In genomic region chr3:107861904-107862303, GRCh38 we compare ENCODE assay signal across 11 cellular contexts.
DNase-seq lines count a peak whose midpoint lies in the region; ATAC-seq and TF ChIP-seq lines count a peak whose summit lies in the region.
"Had no signal": no experiment of that assay in that cellular context is flagged by ENCODE, and none has a peak within 500 bp of the region (broad histone marks: within the 10 kb centered on the region; RNA-seq: fewer than 3 reads in every experiment).

No MANE protein-coding gene starts in this region.

- no peak overlapping the region for H3K4ac ChIP-seq in mesendoderm (ENCODE audit: low read depth, low read length)

- H3K36me3 Mint-ChIP-seq in activated B cell treated with CpG ODN at 0.5 μM for 24 hours (ENCODE audit: low read depth): no peaks in the 10 kb centered on the region

- H3K27me3 Mint-ChIP-seq in activated B cell treated with CpG ODN at 0.5 μM for 24 hours: no peaks in the 10 kb centered on the region

- no peak for TF ChIP-seq EP300 in stomach (IDR thresholded peaks at IDR 0.05)

- CTCF ChIA-PET in activated B cell treated with CpG ODN at 0.5 μM for 24 hours (lab: Charles Lee) (no interaction called here), GM10248 (lab: Yijun Ruan, JAX) (interaction anchor here (1.1 kb wide), 1 partner anchor 66 kb away, joined by 3 read pairs; no protein-coding TSS in a partner anchor)

- no peaks in the 10 kb centered on the region for H3K9me3 ChIP-seq in stomach

- DNase-seq in activated B cell treated with CpG ODN at 0.5 μM for 24 hours (peak; percentile 18), COLO829 (ENCODE audit: low spot score) (no peak), mesendoderm (no peak), stomach (no peak), GM10248 (ENCODE audit: extremely low spot score) (no peak)
- DNase-seq: foreskin melanocyte, NCI-H1694, SW 1271 had no signal

- no peak overlapping the region for H2BK120ac ChIP-seq in mesendoderm (ENCODE audit: low read depth, low read length)

- H3K27ac ChIP-seq in mesendoderm (ENCODE audit: low read depth, low read length) (no peak overlapping the region), stomach (no peak overlapping the region)

- H3K4me3 ChIP-seq in mesendoderm (ENCODE audit: low read length) (no peak overlapping the region), stomach (no peak overlapping the region)

- no peak overlapping the region for H2AK5ac ChIP-seq in mesendoderm (ENCODE audit: low read length)

- H3K79me1 ChIP-seq in mesendoderm (ENCODE audit: low read length): no peaks in the 10 kb centered on the region

- H4K5ac ChIP-seq in mesendoderm (ENCODE audit: low read length): no peak overlapping the region

- no peaks in the 10 kb centered on the region for H3K79me2 ChIP-seq in mesendoderm (ENCODE audit: control insufficient read depth, insufficient read depth, low read length)

- H3K18ac ChIP-seq in mesendoderm (ENCODE audit: low read length): no peak overlapping the region

- H3K23ac ChIP-seq in mesendoderm (ENCODE audit: low read length): no peak overlapping the region

- H3K4me1 ChIP-seq in mesendoderm (ENCODE audit: control insufficient read depth, low read depth, low read length) (no peaks in the 10 kb centered on the region), stomach (no peaks in the 10 kb centered on the region)

- H3K4me1 Mint-ChIP-seq in activated B cell treated with CpG ODN at 0.5 μM for 24 hours: peaks cover 16% of the 10 kb centered on the region

- no peak overlapping the region for H4K8ac ChIP-seq in mesendoderm (ENCODE audit: low read depth, low read length)

- POLR2A ChIA-PET in activated B cell treated with CpG ODN at 0.5 μM for 24 hours (lab: Charles Lee): interaction anchor here (0.8 kb wide), 1 partner anchor 272 kb away, joined by 3 read pairs; no protein-coding TSS in a partner anchor
- POLR2A ChIA-PET in GM10248 (lab: Yijun Ruan, JAX): no interaction called here

- H3K27me3 ChIP-seq in mesendoderm (ENCODE audit: insufficient read depth, low read length, poor library complexity) (no peaks in the 10 kb centered on the region), stomach (no peaks in the 10 kb centered on the region)

- no CpG with 5 or more reads among the region's 3 CpGs for WGBS in mesendoderm (ENCODE audit: extremely low coverage, insufficient coverage, low lambda C conversion rate)
- 22 to 31% (median 29%) methylated on average over 3 of the region's 3 CpGs for WGBS in stomach, 5 donors

- H3K4me2 ChIP-seq in mesendoderm (ENCODE audit: low read length): no peak overlapping the region

- intact Hi-C loops in activated B cell treated with CpG ODN at 0.5 μM for 24 hours (cut with micrococcal nuclease) (loop anchor here (2.0 to 5.0 kb wide), 3 partner anchors 65 to 545 kb away; no protein-coding TSS in a partner anchor), stomach (cut with DNase I; ENCODE audit: low total_unique reads) (no loop called here)

- H3K36me3 ChIP-seq in mesendoderm (ENCODE audit: control insufficient read depth, insufficient read depth, low read length): no peaks in the 10 kb centered on the region
- no peaks in the 10 kb centered on the region for H3K36me3 ChIP-seq in stomach

- no peak for TF ChIP-seq POLR2A in stomach (IDR thresholded peaks at IDR 0.05)

- peak overlapping the region; percentile 73 for H3K27ac Mint-ChIP-seq in activated B cell treated with CpG ODN at 0.5 μM for 24 hours

- H2BK5ac ChIP-seq in mesendoderm (ENCODE audit: low read length): no peak overlapping the region

- no peaks in the 10 kb centered on the region for H3K9me3 Mint-ChIP-seq in activated B cell treated with CpG ODN at 0.5 μM for 24 hours

- no peak overlapping the region for H3K9ac ChIP-seq in mesendoderm (ENCODE audit: low read length)

- TF ChIP-seq CTCF in activated B cell treated with CpG ODN at 0.5 μM for 24 hours (IDR thresholded peaks at IDR 0.05): no peak
- TF ChIP-seq CTCF in stomach (IDR thresholded peaks at IDR 0.05): no peak
- no peak for TF ChIP-seq CTCF in GM10248 (IDR thresholded peaks at IDR 0.05; ENCODE audit: control extremely low read depth, extremely low read depth, low read depth, missing control alignments)

- H2BK15ac ChIP-seq in mesendoderm (replicated peaks; ENCODE audit: low read depth): no peak overlapping the region

- H3K56ac ChIP-seq in mesendoderm (ENCODE audit: low read length): no peak overlapping the region

- H3K4me3 Mint-ChIP-seq in activated B cell treated with CpG ODN at 0.5 μM for 24 hours: peak overlapping the region; percentile 60

- ATAC-seq in GM18520 (IDR thresholded peaks at IDR 0.05; ENCODE audit: unreplicated experiment) (peak; percentile 79), GM21526 (IDR thresholded peaks at IDR 0.05; ENCODE audit: low FRiP score, unreplicated experiment) (peak; percentile 86), HG03196 (IDR thresholded peaks at IDR 0.05; ENCODE audit: unreplicated experiment) (peak; percentile 79), activated B cell treated with CpG ODN at 0.5 μM for 24 hours (ENCODE audit: low read depth) (peak; percentile 96)
